In the genomic region with DNA sequence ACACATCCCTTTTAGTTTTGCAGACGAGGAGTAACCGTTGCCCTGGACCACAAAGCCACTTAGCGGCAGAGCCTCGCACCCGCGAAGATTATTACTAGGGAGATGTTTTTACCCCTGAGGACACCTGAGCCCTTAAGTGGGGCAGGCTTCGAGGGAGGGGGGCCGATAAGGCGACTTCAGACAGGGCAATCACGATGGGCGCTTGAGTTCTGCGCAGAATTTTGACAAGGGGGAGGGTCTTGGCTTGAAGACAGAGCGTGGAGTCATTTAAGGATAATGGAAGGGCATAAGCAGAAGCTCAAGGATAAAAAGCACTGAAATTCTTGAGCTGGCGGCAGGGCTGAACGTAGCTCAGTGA, we compare ENCODE assay signal across 8 cellular contexts. TPM values are rescaled to one million over a fixed set of nuclear protein-coding genes. Genes with fewer than 3 reads are reported as not detected.
DNase-seq lines count a peak whose midpoint lies in the region; ATAC-seq and TF ChIP-seq lines count a peak whose summit lies in the region.

No MANE protein-coding gene starts in this region.

- peak overlapping the region; percentile 87 for H3K4me3 Mint-ChIP-seq in CD8-positive, alpha-beta T cell
- H3K4me3 Mint-ChIP-seq in effector memory CD8-positive, alpha-beta T cell, result peak overlapping the region; percentile 83 to 87

- no peak for TF ChIP-seq CTCF in CD8-positive, alpha-beta T cell (IDR thresholded peaks at IDR 0.05)
- TF ChIP-seq CTCF in VCaP (conservative IDR thresholded peaks at IDR 0.05) (no peak), vagina (IDR thresholded peaks at IDR 0.05) (no peak)

- no peaks in the 10 kb centered on the region for H3K36me3 ChIP-seq in CD8-positive, alpha-beta T cell (ENCODE audit: insufficient read depth, low read length)
- H3K36me3 ChIP-seq in muscle layer of colon (ENCODE audit: insufficient read depth, low read length), result no peaks in the 10 kb centered on the region
- H3K36me3 ChIP-seq in vagina, result no peaks in the 10 kb centered on the region

- DNase-seq in CD8-positive, alpha-beta T cell, result peak in 5 of 7 experiments; percentile 13 to 63 (median 18)
- peak; percentile 53 to 82 for DNase-seq in Kasumi-1 (lab: John Stamatoyannopoulos, UW)
- peak; percentile 54 to 59 (median 57) for DNase-seq in effector memory CD8-positive, alpha-beta T cell
- no peak for DNase-seq in vagina (ENCODE audit: extremely low spot score in 2 of 2)
- DNase-seq in GOT3 (lab: John Stamatoyannopoulos, UW), result no peak

- H3K27me3 Mint-ChIP-seq in CD8-positive, alpha-beta T cell (ENCODE audit: low read depth), result peaks cover 5% of the 10 kb centered on the region
- peaks cover 0 to 7% of the 10 kb centered on the region in 2 donors for H3K27me3 Mint-ChIP-seq in effector memory CD8-positive, alpha-beta T cell

- TF ChIP-seq POLR2A in vagina (IDR thresholded peaks at IDR 0.05), result no peak

- POLR2A ChIA-PET in CD8-positive, alpha-beta T cell (lab: Charles Lee), result interaction anchor here (0.6 to 2.5 kb wide), 7 partner anchors 9 to 1749 kb away, joined by 3 to 16 read pairs (median 5); a partner anchor contains a TSS

- H3K36me3 Mint-ChIP-seq in CD8-positive, alpha-beta T cell, result peaks cover 4% of the 10 kb centered on the region
- peaks cover 13% of the 10 kb centered on the region for H3K36me3 Mint-ChIP-seq in effector memory CD8-positive, alpha-beta T cell (ENCODE audit: insufficient read depth)

- peak overlapping the region; percentile 84 for H3K27ac ChIP-seq in CD8-positive, alpha-beta T cell (ENCODE audit: low read depth, low read length)
- H3K27ac ChIP-seq in VCaP (peak overlapping the region; percentile 95), muscle layer of colon (ENCODE audit: low read depth, low read length) (peak overlapping the region; percentile 40), vagina (peak overlapping the region; percentile 67)

- CTCF ChIA-PET in CD8-positive, alpha-beta T cell (lab: Charles Lee), result interaction anchor here (0.6 to 2.1 kb wide), 3 partner anchors 23 to 138 kb away, joined by 3 to 13 read pairs (median 3); no protein-coding TSS in a partner anchor

- H3K9me3 ChIP-seq in CD8-positive, alpha-beta T cell (ENCODE audit: low read length), result no peaks in the 10 kb centered on the region
- H3K9me3 ChIP-seq in muscle layer of colon (ENCODE audit: low read length) (no peaks in the 10 kb centered on the region), vagina (no peaks in the 10 kb centered on the region)

- peak overlapping the region; percentile 95 for H3K27ac Mint-ChIP-seq in CD8-positive, alpha-beta T cell
- H3K27ac Mint-ChIP-seq in effector memory CD8-positive, alpha-beta T cell, result peak overlapping the region; percentile 94 to 96

- intact Hi-C loops in CD8-positive, alpha-beta T cell (cut with DNase I, micrococcal nuclease), result loop anchor here (1.0 to 10.0 kb wide), 12 partner anchors 57 to 1748 kb away; a partner anchor contains a TSS
- intact Hi-C loops in vagina (cut with DNase I), result no loop called here

- H3K9me3 Mint-ChIP-seq in CD8-positive, alpha-beta T cell, result no peaks in the 10 kb centered on the region
- H3K9me3 Mint-ChIP-seq in effector memory CD8-positive, alpha-beta T cell, result no peaks in the 10 kb centered on the region

- H3K4me1 ChIP-seq in CD8-positive, alpha-beta T cell (ENCODE audit: insufficient read depth, low read length), result peaks cover 11% of the 10 kb centered on the region
- H3K4me1 ChIP-seq in muscle layer of colon (ENCODE audit: insufficient read depth, low read length) (peaks cover 12% of the 10 kb centered on the region), vagina (peaks cover 9% of the 10 kb centered on the region)

- H3K9ac ChIP-seq in muscle layer of colon (ENCODE audit: low read length), result peak overlapping the region; percentile 60

- H3K27me3 ChIP-seq in CD8-positive, alpha-beta T cell (ENCODE audit: insufficient read depth, low read length), result no peaks in the 10 kb centered on the region
- H3K27me3 ChIP-seq in muscle layer of colon (ENCODE audit: control insufficient read depth in 1 of 2, insufficient read depth in 2 of 2, low read length in 2 of 2), result no peaks in the 10 kb centered on the region
- no peaks in the 10 kb centered on the region for H3K27me3 ChIP-seq in vagina

- peak overlapping the region; percentile 76 for H3K4me3 ChIP-seq in CD8-positive, alpha-beta T cell (ENCODE audit: low read depth, low read length)
- H3K4me3 ChIP-seq in muscle layer of colon (ENCODE audit: low read depth in 1 of 2, low read length in 2 of 2), result peak overlapping the region; percentile 85 to 89
- H3K4me3 ChIP-seq in vagina, result peak overlapping the region; percentile 65 to 67

- ATAC-seq in CD8-positive, alpha-beta T cell, result peak; percentile 42
- peak; percentile 12 for ATAC-seq in GM19438 (IDR thresholded peaks at IDR 0.05; ENCODE audit: low read depth, unreplicated experiment)
- ATAC-seq in effector memory CD8-positive, alpha-beta T cell (replicated peaks), result peak; percentile 63

- peaks cover 24% of the 10 kb centered on the region for H3K4me1 Mint-ChIP-seq in CD8-positive, alpha-beta T cell (ENCODE audit: low read depth)
- H3K4me1 Mint-ChIP-seq in effector memory CD8-positive, alpha-beta T cell (ENCODE audit: low read depth in 2 of 2), result peaks cover 16 to 17% of the 10 kb centered on the region in 2 donors

RNA-seq across cellular contexts. Expression of a gene that starts 0.6 kb away (rescaled TPM):
- under 1 TPM; 0.30 to 0.97 TPM for total RNA-seq in CD8-positive, alpha-beta T cell
- total RNA-seq in vagina, result 2.5 TPM

RNA-seq across cellular contexts. Expression of a gene that starts 56.5 kb away (rescaled TPM):
- total RNA-seq in CD8-positive, alpha-beta T cell, result 1 to 10 TPM; 1.7 to 2.0 TPM
- 2.9 TPM for total RNA-seq in vagina

Comparison
In these comparisons a context has a peak if more than half of its experiments do, and no peak if none do; other contexts are left out.
1. ATAC-seq: peak in every context shown above with its lines; median percentile 63 in effector memory CD8-positive, alpha-beta T cell; 42 in CD8-positive, alpha-beta T cell; 12 in GM19438.
2. DNase-seq: peak in CD8-positive, alpha-beta T cell (5 of 7), Kasumi-1 (2 of 2) and effector memory CD8-positive, alpha-beta T cell (3 of 3); none in vagina (0 of 2) and GOT3 (single experiment).
3. H3K27ac ChIP-seq: peak in every context shown above with its lines; median percentile 95 in VCaP; 84 in CD8-positive, alpha-beta T cell; 67 in vagina; 40 in muscle layer of colon.
4. Peak in every context shown above with its lines, with median percentiles within 50 percentile points of each other: H3K4me3 ChIP-seq.